ENCODE assay signal across 9 cellular contexts in the genomic region with DNA sequence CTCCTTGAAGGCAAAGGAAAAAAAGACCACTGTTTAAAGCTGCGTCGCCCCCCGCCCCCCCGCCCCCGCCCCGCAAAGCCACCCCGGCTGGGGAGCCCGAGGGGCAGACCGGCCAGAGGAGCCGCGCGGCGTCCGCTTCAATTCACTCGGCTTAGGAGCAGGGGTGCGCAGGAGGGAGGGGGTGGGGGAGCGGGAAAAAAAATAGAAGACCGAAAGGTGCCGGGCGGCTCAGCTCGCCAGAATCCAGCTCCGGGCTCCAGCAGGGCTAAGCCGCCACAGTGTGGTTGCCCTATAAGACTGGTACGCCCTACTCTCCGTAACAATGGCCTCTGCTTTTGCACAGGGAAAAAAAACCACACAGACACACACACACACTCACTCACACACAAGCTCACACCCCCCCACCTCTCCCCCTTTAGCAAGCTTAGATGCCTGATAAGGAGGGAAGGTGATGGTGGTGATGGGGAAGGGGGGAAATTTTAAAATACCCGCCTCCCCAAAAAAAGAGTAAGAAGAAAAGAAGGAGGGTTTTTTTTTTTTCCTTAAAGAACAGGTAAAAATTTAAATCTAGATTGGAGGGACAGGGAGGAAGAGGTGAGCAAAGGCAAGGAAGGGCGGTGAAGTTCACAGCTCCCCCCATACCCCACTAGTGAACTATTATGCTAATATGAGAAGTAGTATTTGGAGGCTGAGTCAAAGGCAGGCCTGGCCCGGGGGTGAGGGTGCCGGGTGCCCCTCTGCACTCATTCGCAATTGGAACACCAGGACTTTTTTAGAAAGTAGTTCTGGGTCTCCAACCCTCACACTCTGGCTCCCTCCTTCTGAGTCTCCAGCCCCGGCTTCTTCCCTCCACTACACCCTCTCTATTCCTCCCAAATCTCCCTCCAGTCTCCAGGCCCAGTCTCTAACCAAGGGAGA. TPM values are rescaled to one million over a fixed set of nuclear protein-coding genes. Genes with fewer than 3 reads are reported as not detected.
DNase-seq lines count a peak whose midpoint lies in the region.
"Had no signal": no experiment of that assay in that cellular context is flagged by ENCODE, and none has a peak within 500 bp of the region (broad histone marks: within the 10 kb centered on the region; RNA-seq: fewer than 3 reads in every experiment).

No MANE protein-coding gene starts in this region.

- peaks cover 16% of the 10 kb centered on the region for H3K27me3 ChIP-seq in thymus (ENCODE audit: control insufficient read depth, insufficient read depth)

- no peaks in the 10 kb centered on the region for H3K9me3 ChIP-seq in thymus (ENCODE audit: control insufficient read depth)
- H3K9me3 ChIP-seq: BLaER1 had no signal

- H3K4me1 ChIP-seq in thymus (ENCODE audit: control insufficient read depth, insufficient read depth, low read length), result no peaks in the 10 kb centered on the region
- H3K4me1 ChIP-seq: BLaER1 had no signal

- peak overlapping the region; percentile 36 for H3K4me3 ChIP-seq in thymus (ENCODE audit: low read length)
- H3K4me3 ChIP-seq: BLaER1 had no signal

- H3K4me1 Mint-ChIP-seq in activated T-helper 1 cell treated with anti-CD3 and anti-CD28 coated beads, Interleukin-12 subunit alpha, Interleukin-12 subunit beta, Interleukin-2, Interleukin-4 antibody, amounts not matched to agents 30 ng/mL and 10 ng/mL and 1 ng/mL, durations not matched to agents 14 hours and 24 hours and 36 hours (ENCODE audit: low read depth), result peaks cover 17% of the 10 kb centered on the region

- no peak overlapping the region for H3K27ac Mint-ChIP-seq in activated T-helper 1 cell treated with anti-CD3 and anti-CD28 coated beads, Interleukin-12 subunit alpha, Interleukin-12 subunit beta, Interleukin-2, Interleukin-4 antibody, amounts not matched to agents 30 ng/mL and 10 ng/mL and 1 ng/mL, durations not matched to agents 14 hours and 24 hours and 36 hours

- DNase-seq in NCI-H510A (lab: John Stamatoyannopoulos, UW), result peak; percentile 61
- no peak for DNase-seq in NCI-H510A treated with DMSO at 0.1 percent for 48 hours (lab: John Stamatoyannopoulos, UW)
- no peak for DNase-seq in activated T-helper 1 cell treated with anti-CD3 and anti-CD28 coated beads, Interleukin-12 subunit alpha, Interleukin-12 subunit beta, Interleukin-2, Interleukin-4 antibody, amounts not matched to agents 30 ng/mL and 10 ng/mL and 1 ng/mL, durations not matched to agents 14 hours and 24 hours and 36 hours (ENCODE audit: low spot score)
- peak; percentile 53 for DNase-seq in hepatic stellate cell (ENCODE audit: low spot score)
- DNase-seq in SHP77 treated with DMSO at 0.1 percent for 48 hours (lab: John Stamatoyannopoulos, UW), result no peak
- DNase-seq in OCI-M1 (lab: John Stamatoyannopoulos, UW), result no peak
- DNase-seq in activated CD8-positive, alpha-beta memory T cell treated with anti-CD3 and anti-CD28 coated beads for 24 hours, result no peak

- no peaks in the 10 kb centered on the region for H3K9me3 Mint-ChIP-seq in activated T-helper 1 cell treated with anti-CD3 and anti-CD28 coated beads, Interleukin-12 subunit alpha, Interleukin-12 subunit beta, Interleukin-2, Interleukin-4 antibody, amounts not matched to agents 30 ng/mL and 10 ng/mL and 1 ng/mL, durations not matched to agents 14 hours and 24 hours and 36 hours

- H3K4me3 Mint-ChIP-seq in activated T-helper 1 cell treated with anti-CD3 and anti-CD28 coated beads, Interleukin-12 subunit alpha, Interleukin-12 subunit beta, Interleukin-2, Interleukin-4 antibody, amounts not matched to agents 30 ng/mL and 10 ng/mL and 1 ng/mL, durations not matched to agents 14 hours and 24 hours and 36 hours, result peak overlapping the region; percentile 54

- H3K27me3 Mint-ChIP-seq in activated T-helper 1 cell treated with anti-CD3 and anti-CD28 coated beads, Interleukin-12 subunit alpha, Interleukin-12 subunit beta, Interleukin-2, Interleukin-4 antibody, amounts not matched to agents 30 ng/mL and 10 ng/mL and 1 ng/mL, durations not matched to agents 14 hours and 24 hours and 36 hours (ENCODE audit: insufficient read depth), result peaks cover 26% of the 10 kb centered on the region

- no peak overlapping the region for H3K27ac ChIP-seq in thymus (ENCODE audit: low read depth)
- H3K27ac ChIP-seq: BLaER1 had no signal

- intact Hi-C loops in activated T-helper 1 cell treated with anti-CD3 and anti-CD28 coated beads, Interleukin-12 subunit alpha, Interleukin-12 subunit beta, Interleukin-2, Interleukin-4 antibody, amounts not matched to agents 30 ng/mL and 10 ng/mL and 1 ng/mL, durations not matched to agents 14 hours and 24 hours and 36 hours (cut with micrococcal nuclease), result no loop called here

- H3K36me3 Mint-ChIP-seq in activated T-helper 1 cell treated with anti-CD3 and anti-CD28 coated beads, Interleukin-12 subunit alpha, Interleukin-12 subunit beta, Interleukin-2, Interleukin-4 antibody, amounts not matched to agents 30 ng/mL and 10 ng/mL and 1 ng/mL, durations not matched to agents 14 hours and 24 hours and 36 hours (ENCODE audit: low read depth), result peaks cover 11% of the 10 kb centered on the region

- 19% methylated on average over 31 of the region's 31 CpGs for WGBS in thymus

- no peaks in the 10 kb centered on the region for H3K36me3 ChIP-seq in thymus (ENCODE audit: control insufficient read depth, insufficient read depth)
- H3K36me3 ChIP-seq: BLaER1 had no signal

RNA-seq across cellular contexts. Expression of a gene that starts 11.0 kb away (rescaled TPM):
- total RNA-seq in activated T-helper 1 cell treated with anti-CD3 and anti-CD28 coated beads, Interleukin-12 subunit alpha, Interleukin-12 subunit beta, Interleukin-2, Interleukin-4 antibody, amounts not matched to agents 30 ng/mL and 10 ng/mL and 1 ng/mL, durations not matched to agents 14 hours and 24 hours and 36 hours, result 32.5 and 32.8 TPM in 2 replicates
- 11.1 TPM for polyA plus RNA-seq in thymus

RNA-seq across cellular contexts. Expression of a gene that starts 22.3 kb away (rescaled TPM):
- total RNA-seq in activated T-helper 1 cell treated with anti-CD3 and anti-CD28 coated beads, Interleukin-12 subunit alpha, Interleukin-12 subunit beta, Interleukin-2, Interleukin-4 antibody, amounts not matched to agents 30 ng/mL and 10 ng/mL and 1 ng/mL, durations not matched to agents 14 hours and 24 hours and 36 hours, result 3.8 and 4.2 TPM in 2 replicates
- 1.5 TPM for polyA plus RNA-seq in thymus

RNA-seq across cellular contexts. Expression of a gene that starts 25.1 kb away (rescaled TPM):
- total RNA-seq in activated T-helper 1 cell treated with anti-CD3 and anti-CD28 coated beads, Interleukin-12 subunit alpha, Interleukin-12 subunit beta, Interleukin-2, Interleukin-4 antibody, amounts not matched to agents 30 ng/mL and 10 ng/mL and 1 ng/mL, durations not matched to agents 14 hours and 24 hours and 36 hours, result not detected in 2 replicates
- polyA plus RNA-seq in thymus, result 0.11 TPM

RNA-seq across cellular contexts. Expression of a gene that starts 34.2 kb away (rescaled TPM):
- 2.5 and 2.8 TPM in 2 replicates for total RNA-seq in activated T-helper 1 cell treated with anti-CD3 and anti-CD28 coated beads, Interleukin-12 subunit alpha, Interleukin-12 subunit beta, Interleukin-2, Interleukin-4 antibody, amounts not matched to agents 30 ng/mL and 10 ng/mL and 1 ng/mL, durations not matched to agents 14 hours and 24 hours and 36 hours
- polyA plus RNA-seq in thymus, result 3.3 TPM

RNA-seq across cellular contexts. Expression of a gene that starts 37.7 kb away (rescaled TPM):
- total RNA-seq in activated T-helper 1 cell treated with anti-CD3 and anti-CD28 coated beads, Interleukin-12 subunit alpha, Interleukin-12 subunit beta, Interleukin-2, Interleukin-4 antibody, amounts not matched to agents 30 ng/mL and 10 ng/mL and 1 ng/mL, durations not matched to agents 14 hours and 24 hours and 36 hours, result 0.10 TPM in 1 of 2 replicates, not detected in the other
- 0.16 TPM for polyA plus RNA-seq in thymus

Comparison
In these comparisons a context has a peak if more than half of its experiments do, and no peak if none do; other contexts are left out.
1. DNase-seq: peak in NCI-H510A (single experiment) and hepatic stellate cell (single experiment); none in NCI-H510A treated with DMSO at 0.1 percent for 48 hours (single experiment), activated T-helper 1 cell treated with anti-CD3 and anti-CD28 coated beads, Interleukin-12 subunit alpha, Interleukin-12 subunit beta, Interleukin-2, Interleukin-4 antibody, amounts not matched to agents 30 ng/mL and 10 ng/mL and 1 ng/mL, durations not matched to agents 14 hours and 24 hours and 36 hours (single experiment), SHP77 treated with DMSO at 0.1 percent for 48 hours (single experiment), OCI-M1 (single experiment) and activated CD8-positive, alpha-beta memory T cell treated with anti-CD3 and anti-CD28 coated beads for 24 hours (single experiment).